23 cellular contexts compared by ENCODE assay signal in the genomic region with DNA sequence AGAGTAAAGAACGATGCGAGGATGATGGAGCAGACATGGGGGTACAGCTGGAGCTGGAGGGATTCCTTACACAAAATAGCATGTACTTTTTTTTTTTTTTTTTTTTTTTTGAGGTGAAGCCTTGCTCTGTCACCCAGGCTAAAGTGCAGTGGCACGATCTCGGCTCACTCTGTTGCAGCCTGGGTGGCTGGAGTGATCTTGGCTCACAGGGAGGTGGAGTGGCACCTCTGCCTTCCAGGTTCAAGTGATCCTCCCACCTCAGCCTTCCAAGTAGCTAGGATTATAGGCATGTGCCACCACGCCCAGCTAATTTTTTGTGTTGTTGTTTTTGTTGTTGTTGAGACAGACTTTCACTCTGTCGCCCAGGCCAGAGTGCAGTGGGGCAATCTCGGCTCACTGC. TPM values are rescaled to one million over a fixed set of nuclear protein-coding genes. Genes with fewer than 3 reads are reported as not detected.
"Had no signal": no experiment of that assay in that cellular context is flagged by ENCODE, and none has a peak within 500 bp of the region (broad histone marks: within the 10 kb centered on the region; RNA-seq: fewer than 3 reads in every experiment).

No MANE protein-coding gene starts in this region.

- DNase-seq: activated CD4-positive, alpha-beta T cell treated with anti-CD3 and anti-CD28 coated beads, Interleukin-2, amount 10 ng/mL, durations not matched to agents 24 days and 14 days; activated CD8-positive, alpha-beta T cell treated with anti-CD3 and anti-CD28 coated beads for 36 hours; activated effector memory CD4-positive, alpha-beta T cell treated with Interleukin-2 at 50 U/mL for 16 hours; activated naive CD4-positive, alpha-beta T cell treated with anti-CD3 and anti-CD28 coated beads, Interleukin-2, amount 50 U/mL, for 16 hours; activated T-cell treated with anti-CD3 and anti-CD28 coated beads, Interleukin-2, amount 50 U/mL, for 1 hour; dermis blood vessel endothelial cell; effector memory CD8-positive, alpha-beta T cell; esophagus squamous epithelium; islet precursor cell; mammary epithelial cell; nephron progenitor cell; stimulated activated CD4-positive, alpha-beta T cell treated with anti-CD3 and anti-CD28 coated beads, Interleukin-2, amount 100 ng/mL, for 24 hours; stimulated activated naive CD8-positive, alpha-beta T cell treated with anti-CD3 and anti-CD28 coated beads, Interleukin-15, amount 100 ng/mL, for 72 hours; T1000; testis had no signal

- H3K9me3 Mint-ChIP-seq: activated CD4-positive, alpha-beta T cell treated with anti-CD3 and anti-CD28 coated beads, Interleukin-2, amount 10 ng/mL, durations not matched to agents 24 days and 14 days; activated CD8-positive, alpha-beta T cell treated with anti-CD3 and anti-CD28 coated beads for 36 hours; effector memory CD8-positive, alpha-beta T cell; nephron progenitor cell; stimulated activated naive CD8-positive, alpha-beta T cell treated with anti-CD3 and anti-CD28 coated beads, Interleukin-15, amount 100 ng/mL, for 72 hours had no signal

- H3K27ac Mint-ChIP-seq: activated CD4-positive, alpha-beta T cell treated with anti-CD3 and anti-CD28 coated beads, Interleukin-2, amount 10 ng/mL, durations not matched to agents 24 days and 14 days; activated CD8-positive, alpha-beta T cell treated with anti-CD3 and anti-CD28 coated beads for 36 hours; nephron progenitor cell; progenitor cell of endocrine pancreas; stimulated activated naive CD8-positive, alpha-beta T cell treated with anti-CD3 and anti-CD28 coated beads, Interleukin-15, amount 100 ng/mL, for 72 hours had no signal

- H3K4me3 ChIP-seq: esophagus squamous epithelium, hepatocyte, testis had no signal

- ATAC-seq: activated CD8-positive, alpha-beta T cell treated with anti-CD3 and anti-CD28 coated beads for 36 hours; effector memory CD8-positive, alpha-beta T cell; left lobe of liver; stimulated activated naive CD8-positive, alpha-beta T cell treated with anti-CD3 and anti-CD28 coated beads, Interleukin-15, amount 100 ng/mL, for 72 hours had no signal

- H3K27me3 Mint-ChIP-seq: activated CD8-positive, alpha-beta T cell treated with anti-CD3 and anti-CD28 coated beads for 36 hours; stimulated activated naive CD8-positive, alpha-beta T cell treated with anti-CD3 and anti-CD28 coated beads, Interleukin-15, amount 100 ng/mL, for 72 hours had no signal

- H3K27me3 ChIP-seq: testis had no signal

- H3K36me3 ChIP-seq: esophagus squamous epithelium had no signal

- H3K9me3 ChIP-seq: esophagus squamous epithelium, testis had no signal

- H3K4me3 Mint-ChIP-seq: activated CD4-positive, alpha-beta T cell treated with anti-CD3 and anti-CD28 coated beads, Interleukin-2, amount 10 ng/mL, durations not matched to agents 24 days and 14 days; activated CD8-positive, alpha-beta T cell treated with anti-CD3 and anti-CD28 coated beads for 36 hours; effector memory CD8-positive, alpha-beta T cell; nephron progenitor cell; stimulated activated naive CD8-positive, alpha-beta T cell treated with anti-CD3 and anti-CD28 coated beads, Interleukin-15, amount 100 ng/mL, for 72 hours had no signal

- H3K27ac ChIP-seq: esophagus squamous epithelium, hepatocyte had no signal

RNA-seq across cellular contexts. Expression of gene RASAL1, which starts 5.1 kb away (rescaled TPM):
- total RNA-seq: hepatocyte; myocyte; omental fat pad; T-helper 1 cell treated with Interleukin-12 subunit alpha and Interleukin-12 subunit beta and Interleukin-4 antibody, amounts not matched to agents 30 ng/mL and 1 ng/mL, for 36 hours had no signal

RNA-seq across cellular contexts. Expression of gene CFAP73, which starts 8.8 kb away (rescaled TPM):
- total RNA-seq: activated CD4-positive, alpha-beta T cell treated with anti-CD3 and anti-CD28 coated beads, Interleukin-2, amount 10 ng/mL, durations not matched to agents 24 days and 14 days; bronchial epithelial cell; dermis blood vessel endothelial cell; hepatocyte; left lobe of liver; mammary epithelial cell; myocyte; omental fat pad; progenitor cell of endocrine pancreas; ureter had no signal
- polyA plus RNA-seq: hepatocyte, mammary epithelial cell had no signal
